In the genomic region with DNA sequence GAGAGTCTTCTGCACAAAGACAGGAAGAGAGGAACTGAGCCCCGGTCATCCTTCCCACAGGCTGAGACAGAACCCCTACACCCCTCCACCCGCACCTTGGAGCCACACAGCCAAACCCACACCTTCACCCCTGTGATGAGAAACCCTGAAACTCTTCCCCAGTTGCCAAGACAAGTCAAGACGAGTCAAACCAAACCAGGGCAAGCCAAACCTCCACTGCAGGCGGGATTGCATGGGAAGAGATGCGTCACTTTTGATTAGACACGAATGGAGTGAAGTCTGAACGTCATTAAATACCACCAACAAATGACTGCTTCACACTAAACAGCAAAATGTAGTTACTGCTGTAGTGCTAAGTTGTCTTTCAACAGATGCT, we compare ENCODE assay signal across 13 cellular contexts.
DNase-seq lines count a peak whose midpoint lies in the region; ATAC-seq and TF ChIP-seq lines count a peak whose summit lies in the region.
"Had no signal": no experiment of that assay in that cellular context is flagged by ENCODE, and none has a peak within 500 bp of the region (broad histone marks: within the 10 kb centered on the region; RNA-seq: fewer than 3 reads in every experiment).

No MANE protein-coding gene starts in this region.

- no peak overlapping the region for H3K27ac Mint-ChIP-seq in activated T-cell treated with anti-CD3 and anti-CD28 coated beads, Interleukin-2, amount 50 U/mL, for 72 hours
- no peak overlapping the region for H3K27ac Mint-ChIP-seq in activated T-helper 17 cell treated with anti-CD3 and anti-CD28 coated beads, Interleukin-2, amount 50 U/mL, for 72 hours
- H3K27ac Mint-ChIP-seq: T-helper 2 cell treated with Interferon-gamma antibody and Interleukin-4, amounts not matched to agents 5 μg/mL and 100 μg/mL, for 36 hours had no signal

- H3K4me3 Mint-ChIP-seq in activated T-cell treated with anti-CD3 and anti-CD28 coated beads, Interleukin-2, amount 50 U/mL, for 72 hours = no peak overlapping the region
- no peak overlapping the region for H3K4me3 Mint-ChIP-seq in activated T-helper 17 cell treated with anti-CD3 and anti-CD28 coated beads, Interleukin-2, amount 50 U/mL, for 72 hours
- H3K4me3 Mint-ChIP-seq: T-helper 2 cell treated with Interferon-gamma antibody and Interleukin-4, amounts not matched to agents 5 μg/mL and 100 μg/mL, for 36 hours had no signal

- peak overlapping the region in 10 of 12 donors; percentile 12 to 76 (median 46) for H3K27ac ChIP-seq in heart left ventricle
- peak overlapping the region; percentile 8 to 77 (median 60) for H3K27ac ChIP-seq in upper lobe of left lung
- peak overlapping the region in 2 of 4 donors; percentile 20 to 63 for H3K27ac ChIP-seq in tibial nerve
- H3K27ac ChIP-seq: psoas muscle had no signal

- no peak for TF ChIP-seq POLR2A in heart left ventricle (IDR thresholded peaks at IDR 0.05)
- no peak for TF ChIP-seq POLR2A in upper lobe of left lung (IDR thresholded peaks at IDR 0.05)
- no peak for TF ChIP-seq POLR2A in tibial nerve (IDR thresholded peaks at IDR 0.05)

- intact Hi-C loops in heart left ventricle (cut with DNase I) = loop anchor here (1.0 to 10.0 kb wide), 8 partner anchors 46 to 118 kb away; no protein-coding TSS in a partner anchor
- intact Hi-C loops in posterior vena cava (cut with DNase I) = no loop called here

- H3K36me3 ChIP-seq in heart left ventricle (peaks cover 0 to 95% (median 82%) of the 10 kb centered on the region in 9 donors), upper lobe of left lung (peaks cover 2 to 45% (median 24%) of the 10 kb centered on the region in 4 donors), tibial nerve (peaks cover 0 to 74% (median 0%) of the 10 kb centered on the region in 3 donors)

- H3K4me3 ChIP-seq in heart left ventricle (no peak overlapping the region), upper lobe of left lung (no peak overlapping the region), tibial nerve (no peak overlapping the region)
- H3K4me3 ChIP-seq: psoas muscle, transverse colon had no signal

- H3K27me3 ChIP-seq in heart left ventricle = no peaks in the 10 kb centered on the region
- H3K27me3 ChIP-seq in upper lobe of left lung = no peaks in the 10 kb centered on the region
- no peaks in the 10 kb centered on the region for H3K27me3 ChIP-seq in tibial nerve
- H3K27me3 ChIP-seq: transverse colon had no signal

- WGBS in heart left ventricle, 4 donors = 60 to 73% (median 66%) methylated on average over 7 of the region's 7 CpGs
- WGBS in upper lobe of left lung, 2 donors = 59 to 67% methylated on average over 7 of the region's 7 CpGs
- WGBS in tibial nerve, 2 donors = 62 to 64% methylated on average over 7 of the region's 7 CpGs

- H3K4me1 Mint-ChIP-seq in activated T-cell treated with anti-CD3 and anti-CD28 coated beads, Interleukin-2, amount 50 U/mL, for 72 hours (ENCODE audit: low read depth) = peaks cover 17% of the 10 kb centered on the region
- H3K4me1 Mint-ChIP-seq in activated T-helper 17 cell treated with anti-CD3 and anti-CD28 coated beads, Interleukin-2, amount 50 U/mL, for 72 hours = peaks cover 4% of the 10 kb centered on the region

- TF ChIP-seq EP300 in upper lobe of left lung (IDR thresholded peaks at IDR 0.05) (no peak), tibial nerve (IDR thresholded peaks at IDR 0.05) (no peak)

- ATAC-seq in activated T-cell treated with anti-CD3 and anti-CD28 coated beads, Interleukin-2, amount 50 U/mL, for 72 hours (replicated peaks in 1 of 2) = peak; percentile 42 to 54
- ATAC-seq in activated T-helper 17 cell treated with anti-CD3 and anti-CD28 coated beads, Interleukin-2, amount 50 U/mL, for 72 hours (replicated peaks) = peak; percentile 21
- peak in 2 of 4 donors; percentile 20 to 21 for ATAC-seq in heart left ventricle
- ATAC-seq in upper lobe of left lung (ENCODE audit: low FRiP score in 2 of 2) = peak; percentile 6 to 13

- TF ChIP-seq CTCF in heart left ventricle (IDR thresholded peaks at IDR 0.05) = no peak
- no peak for TF ChIP-seq CTCF in upper lobe of left lung (IDR thresholded peaks at IDR 0.05)
- no peak for TF ChIP-seq CTCF in tibial nerve (IDR thresholded peaks at IDR 0.05)

- H3K4me1 ChIP-seq in heart left ventricle (peaks cover 0 to 28% (median 20%) of the 10 kb centered on the region in 12 donors), upper lobe of left lung (peaks cover 17 to 22% (median 19%) of the 10 kb centered on the region in 4 donors), tibial nerve (peaks cover 0 to 28% (median 8%) of the 10 kb centered on the region in 4 donors)

- no peaks in the 10 kb centered on the region for H3K9me3 Mint-ChIP-seq in activated T-cell treated with anti-CD3 and anti-CD28 coated beads, Interleukin-2, amount 50 U/mL, for 72 hours
- no peaks in the 10 kb centered on the region for H3K9me3 Mint-ChIP-seq in activated T-helper 17 cell treated with anti-CD3 and anti-CD28 coated beads, Interleukin-2, amount 50 U/mL, for 72 hours
- H3K9me3 Mint-ChIP-seq: T-helper 2 cell treated with Interferon-gamma antibody and Interleukin-4, amounts not matched to agents 5 μg/mL and 100 μg/mL, for 36 hours had no signal

- DNase-seq in activated T-cell treated with anti-CD3 and anti-CD28 coated beads, Interleukin-2, amount 50 U/mL, for 72 hours = no peak
- no peak for DNase-seq in activated T-cell treated with anti-CD3 and anti-CD28 coated beads for 4 hours
- DNase-seq in heart left ventricle = no peak
- no peak for DNase-seq in upper lobe of left lung
- DNase-seq in NCI-H446 (lab: John Stamatoyannopoulos, UW) = no peak
- no peak for DNase-seq in posterior vena cava (ENCODE audit: low spot score)
- no peak for DNase-seq in tibial nerve (ENCODE audit: low spot score in 2 of 2)
- DNase-seq: NCI-H1092; NK-92 treated with Interleukin-12 subunit alpha and Interleukin-12 subunit beta, amount 100 ng/mL, for 24 hours had no signal

- no peaks in the 10 kb centered on the region for H3K36me3 Mint-ChIP-seq in activated T-cell treated with anti-CD3 and anti-CD28 coated beads, Interleukin-2, amount 50 U/mL, for 72 hours (ENCODE audit: insufficient read depth in 2 of 2)
- H3K36me3 Mint-ChIP-seq in activated T-helper 17 cell treated with anti-CD3 and anti-CD28 coated beads, Interleukin-2, amount 50 U/mL, for 72 hours (ENCODE audit: low read depth) = no peaks in the 10 kb centered on the region

- no peaks in the 10 kb centered on the region for H3K27me3 Mint-ChIP-seq in activated T-cell treated with anti-CD3 and anti-CD28 coated beads, Interleukin-2, amount 50 U/mL, for 72 hours (ENCODE audit: low read depth)
- no peaks in the 10 kb centered on the region for H3K27me3 Mint-ChIP-seq in activated T-helper 17 cell treated with anti-CD3 and anti-CD28 coated beads, Interleukin-2, amount 50 U/mL, for 72 hours

- H3K9me3 ChIP-seq in heart left ventricle (no peaks in the 10 kb centered on the region), upper lobe of left lung (no peaks in the 10 kb centered on the region), tibial nerve (no peaks in the 10 kb centered on the region)
- H3K9me3 ChIP-seq: psoas muscle, transverse colon had no signal

Comparison
In these comparisons a context has a peak if more than half of its experiments do, and no peak if none do; other contexts are left out.
1. intact Hi-C loops: an anchor here in heart left ventricle (1.0 to 10.0 kb wide); none called in posterior vena cava.